Comparison of ENCODE assay signal across 9 cellular contexts in the genomic region with DNA sequence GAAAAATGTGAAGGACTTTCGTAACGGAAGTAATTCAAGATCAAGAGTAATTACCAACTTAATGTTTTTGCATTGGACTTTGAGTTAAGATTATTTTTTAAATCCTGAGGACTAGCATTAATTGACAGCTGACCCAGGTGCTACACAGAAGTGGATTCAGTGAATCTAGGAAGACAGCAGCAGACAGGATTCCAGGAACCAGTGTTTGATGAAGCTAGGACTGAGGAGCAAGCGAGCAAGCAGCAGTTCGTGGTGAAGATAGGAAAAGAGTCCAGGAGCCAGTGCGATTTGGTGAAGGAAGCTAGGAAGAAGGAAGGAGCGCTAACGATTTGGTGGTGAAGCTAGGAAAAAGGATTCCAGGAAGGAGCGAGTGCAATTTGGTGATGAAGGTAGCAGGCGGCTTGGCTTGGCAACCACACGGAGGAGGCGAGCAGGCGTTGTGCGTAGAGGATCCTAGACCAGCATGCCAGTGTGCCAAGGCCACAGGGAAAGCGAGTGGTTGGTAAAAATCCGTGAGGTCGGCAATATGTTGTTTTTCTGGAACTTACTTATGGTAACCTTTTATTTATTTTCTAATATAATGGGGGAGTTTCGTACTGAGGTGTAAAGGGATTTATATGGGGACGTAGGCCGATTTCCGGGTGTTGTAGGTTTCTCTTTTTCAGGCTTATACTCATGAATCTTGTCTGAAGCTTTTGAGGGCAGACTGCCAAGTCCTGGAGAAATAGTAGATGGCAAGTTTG. TPM values are rescaled to one million over a fixed set of nuclear protein-coding genes. Genes with fewer than 3 reads are reported as not detected.
DNase-seq lines count a peak whose midpoint lies in the region; ATAC-seq, FAIRE-seq and TF ChIP-seq lines count a peak whose summit lies in the region.
"Had no signal": no experiment of that assay in that cellular context is flagged by ENCODE, and none has a peak within 500 bp of the region (broad histone marks: within the 10 kb centered on the region; RNA-seq: fewer than 3 reads in every experiment).

No MANE protein-coding gene starts in this region.

- no peaks in the 10 kb centered on the region for H3K9me3 ChIP-seq in iPS-18a (ENCODE audit: control insufficient read depth, low read depth, low read length)

- DNase-seq in GM12891 (ENCODE audit: insufficient read length, low spot score) (no peak), NCI-H2029 (lab: John Stamatoyannopoulos, UW) (peak; percentile 52), left lobe of liver (ENCODE audit: low spot score) (no peak), ecto neural progenitor cell (ENCODE audit: low spot score) (no peak)
- DNase-seq in activated naive CD4-positive, alpha-beta T cell treated with anti-CD3 and anti-CD28 coated beads, Interleukin-2, amount 50 U/mL, for 16 hours: peak; percentile 49
- DNase-seq in stimulated activated CD8-positive, alpha-beta memory T cell treated with anti-CD3 and anti-CD28 coated beads, Interleukin-4, amount 100 ng/mL, for 48 hours: peak; percentile 71

- H3K36me3 ChIP-seq in iPS-18a (ENCODE audit: control insufficient read depth, low read depth, low read length): peaks cover 48% of the 10 kb centered on the region

- no peak for ATAC-seq in left lobe of liver
- no peak for ATAC-seq in activated CD4-positive, CD25-positive, alpha-beta regulatory T cell treated with anti-CD3 and anti-CD28 coated beads, Interleukin-2, amount 50 U/mL, for 24 hours
- ATAC-seq: activated T-cell treated with anti-CD3 and anti-CD28 coated beads, Interleukin-2, amount 50 U/mL, for 72 hours had no signal

- H3K9ac ChIP-seq in iPS-18a (ENCODE audit: low read length): peak overlapping the region; percentile 100

- no peak overlapping the region for H3K27ac ChIP-seq in iPS-18a (ENCODE audit: low read length)

- H3K27me3 ChIP-seq in iPS-18a (ENCODE audit: control insufficient read depth, insufficient read depth, low read length): no peaks in the 10 kb centered on the region

- TF ChIP-seq POLR2A in GM12891 (IDR thresholded peaks at IDR 0.05; ENCODE audit: low read depth, low read length): peak; percentile 99

- FAIRE-seq in GM12891 (lab: Jason Lieb, UNC): no peak

- peaks cover 35% of the 10 kb centered on the region for H3K4me1 ChIP-seq in iPS-18a (ENCODE audit: control insufficient read depth, low read depth, low read length)

- peak overlapping the region; percentile 93 for H3K4me3 ChIP-seq in iPS-18a (ENCODE audit: low read length)

TF ChIP-seq in GM12891, 5 proteins besides CTCF, POLR2A, EP300 and RAD21:
- TF ChIP-seq SPI1 (IDR thresholded peaks at IDR 0.05; ENCODE audit: low read depth, low read length) (no peak), POLR2AphosphoS5 (IDR thresholded peaks at IDR 0.05; ENCODE audit: low read depth, low read length) (peak; percentile 100), POU2F2 (IDR thresholded peaks at IDR 0.05; ENCODE audit: low read depth, low read length) (peak; percentile 80)

RNA-seq across cellular contexts. Expression of a gene that starts 1.6 kb away (rescaled TPM):
- polyA plus RNA-seq in GM12891 (2012; ENCODE audit: low read depth, missing spikeins): 839 TPM
- total RNA-seq in left lobe of liver: 2,761 TPM

RNA-seq across cellular contexts. Expression of a gene that starts 24.4 kb away (rescaled TPM):
- polyA plus RNA-seq in GM12891 (2012; ENCODE audit: low read depth, missing spikeins): 33.4 TPM
- total RNA-seq in left lobe of liver: 67.6 TPM

RNA-seq across cellular contexts. Expression of a gene that starts 57.7 kb away (rescaled TPM):
- 14.6 TPM for polyA plus RNA-seq in GM12891 (2012; ENCODE audit: low read depth, missing spikeins)
- 42.3 TPM for total RNA-seq in left lobe of liver

Comparison
In these comparisons a context has a peak if more than half of its experiments do, and no peak if none do; other contexts are left out.
1. DNase-seq: peak in NCI-H2029 (single experiment), activated naive CD4-positive, alpha-beta T cell treated with anti-CD3 and anti-CD28 coated beads, Interleukin-2, amount 50 U/mL, for 16 hours (single experiment) and stimulated activated CD8-positive, alpha-beta memory T cell treated with anti-CD3 and anti-CD28 coated beads, Interleukin-4, amount 100 ng/mL, for 48 hours (single experiment); none in GM12891 (single experiment), left lobe of liver (single experiment) and ecto neural progenitor cell (single experiment).